Comparison of ENCODE assay signal across 22 cellular contexts in the genomic region with DNA sequence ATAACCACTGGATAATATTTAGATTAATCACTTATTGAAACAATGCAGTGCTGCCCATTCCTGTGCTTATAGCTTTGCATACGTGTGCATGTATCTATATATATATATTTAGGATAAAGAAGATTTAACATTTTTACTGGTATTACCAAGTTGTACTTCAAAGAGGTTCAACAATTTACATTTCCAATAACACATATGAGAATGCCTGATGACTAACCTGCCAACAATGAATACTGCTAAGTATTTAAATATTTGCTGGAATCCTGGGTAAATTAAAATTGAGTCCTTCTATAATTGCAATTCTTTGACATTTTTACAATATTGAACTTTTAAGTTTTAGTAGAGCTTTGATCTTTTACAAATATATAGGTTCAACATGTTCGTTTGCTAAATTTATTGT.
"Had no signal": no experiment of that assay in that cellular context is flagged by ENCODE, and none has a peak within 500 bp of the region (broad histone marks: within the 10 kb centered on the region; RNA-seq: fewer than 3 reads in every experiment).

No MANE protein-coding gene starts in this region.

- H3K4me1 ChIP-seq: ascending aorta, esophagus muscularis mucosa, gastroesophageal sphincter, spleen, tibial nerve had no signal

- H3K27ac ChIP-seq: ascending aorta, esophagus muscularis mucosa, gastroesophageal sphincter, ovary, spleen, tibial nerve had no signal

- H3K27me3 Mint-ChIP-seq: activated naive CD8-positive, alpha-beta T cell; dendritic cell treated with granulocyte-macrophage colony-stimulating factor and Interleukin-4, amounts not matched to agents 40 ng/mL and 50 ng/mL, for 4 days; progenitor cell of endocrine pancreas; T-cell had no signal

- H3K4me1 Mint-ChIP-seq: naive thymus-derived CD4-positive, alpha-beta T cell; T-cell had no signal

- H3K9me3 ChIP-seq: ovary had no signal

- H3K4me3 ChIP-seq: ascending aorta, esophagus muscularis mucosa, gastroesophageal sphincter, ovary, spleen, tibial nerve had no signal

- H3K27ac Mint-ChIP-seq: activated naive CD8-positive, alpha-beta T cell; dendritic cell treated with granulocyte-macrophage colony-stimulating factor and Interleukin-4, amounts not matched to agents 40 ng/mL and 50 ng/mL, for 4 days; mesothelial cell of epicardium; naive thymus-derived CD4-positive, alpha-beta T cell; progenitor cell of endocrine pancreas; T-cell had no signal

- H3K27me3 ChIP-seq: ascending aorta, esophagus muscularis mucosa, gastroesophageal sphincter, ovary, spleen, tibial nerve had no signal

- H3K36me3 ChIP-seq: ascending aorta, esophagus muscularis mucosa, gastroesophageal sphincter, ovary, spleen, tibial nerve had no signal

- H3K4me3 Mint-ChIP-seq: activated naive CD8-positive, alpha-beta T cell; dendritic cell treated with granulocyte-macrophage colony-stimulating factor and Interleukin-4, amounts not matched to agents 40 ng/mL and 50 ng/mL, for 4 days; mesothelial cell of epicardium; naive thymus-derived CD4-positive, alpha-beta T cell; T-cell had no signal

- DNase-seq: activated CD4-positive, alpha-beta T cell treated with anti-CD3 and anti-CD28 coated beads for 4 hours; activated CD4-positive, alpha-beta T cell treated with anti-CD3 and anti-CD28 coated beads, Interleukin-2, amount 50 U/mL, for 4 hours; activated effector memory CD4-positive, alpha-beta T cell treated with Interleukin-2 at 50 U/mL for 16 hours; activated naive CD4-positive, alpha-beta T cell treated with Interleukin-2 at 50 U/mL for 16 hours; activated T-cell treated with anti-CD3 and anti-CD28 coated beads for 4 hours; caudate nucleus; hippocampal formation; kidney; naive thymus-derived CD4-positive, alpha-beta T cell; ovary; spleen; stimulated activated CD4-positive, alpha-beta T cell treated with anti-CD3 and anti-CD28 coated beads, Interleukin-2, amount 100 ng/mL, for 48 hours; stimulated activated naive CD4-positive, alpha-beta T cell treated with Interleukin-2 at 50 U/mL for 16 hours; T-cell had no signal

- ATAC-seq: gastroesophageal sphincter; naive thymus-derived CD4-positive, alpha-beta T cell; T-cell had no signal

- H3K36me3 Mint-ChIP-seq: activated naive CD8-positive, alpha-beta T cell; mesothelial cell of epicardium; T-cell had no signal
